In genomic region chr7:129902788-129903422, GRCh38 we compare ENCODE assay signal across 18 cellular contexts.
"Had no signal": no experiment of that assay in that cellular context is flagged by ENCODE, and none has a peak within 500 bp of the region (broad histone marks: within the 10 kb centered on the region; RNA-seq: fewer than 3 reads in every experiment).

No MANE protein-coding gene starts in this region.

- H3K9me3 Mint-ChIP-seq: effector memory CD8-positive, alpha-beta T cell had no signal

- H3K9me3 ChIP-seq: body of pancreas, lower lobe of right lung, right atrium auricular region, transverse colon had no signal

- H3K4me3 ChIP-seq: body of pancreas, lower lobe of right lung, right atrium auricular region, transverse colon had no signal

- H3K36me3 Mint-ChIP-seq: natural killer cell had no signal

- H3K4me3 Mint-ChIP-seq: activated CD8-positive, alpha-beta T cell treated with anti-CD3 and anti-CD28 coated beads for 36 hours; effector memory CD8-positive, alpha-beta T cell; natural killer cell had no signal

- FAIRE-seq: small intestine had no signal

- DNase-seq: activated CD4-positive, alpha-beta T cell treated with anti-CD3 and anti-CD28 coated beads for 1 hour; activated CD8-positive, alpha-beta memory T cell treated with anti-CD3 and anti-CD28 coated beads, Interleukin-2, amount 50 U/mL, for 4 hours; activated CD8-positive, alpha-beta T cell treated with anti-CD3 and anti-CD28 coated beads for 36 hours; activated naive CD4-positive, alpha-beta T cell treated with Interleukin-2 at 50 U/mL for 16 hours; activated T-cell treated with anti-CD3 and anti-CD28 coated beads, Interleukin-2, amount 50 U/mL, for 72 hours; body of pancreas; central memory CD4-positive, alpha-beta T cell; cortex of kidney; effector memory CD8-positive, alpha-beta T cell; hypothalamus; lower lobe of right lung; natural killer cell; posterior cingulate gyrus; small intestine; SW 1271; T-helper 9 cell; transverse colon had no signal

- ATAC-seq: activated CD8-positive, alpha-beta T cell treated with anti-CD3 and anti-CD28 coated beads for 36 hours; body of pancreas; effector memory CD8-positive, alpha-beta T cell; lower lobe of right lung; natural killer cell had no signal

- H3K27ac ChIP-seq: lower lobe of right lung, right atrium auricular region, transverse colon had no signal

- H3K27me3 Mint-ChIP-seq: activated CD8-positive, alpha-beta T cell treated with anti-CD3 and anti-CD28 coated beads for 36 hours; effector memory CD8-positive, alpha-beta T cell had no signal

- H3K27ac Mint-ChIP-seq: activated CD8-positive, alpha-beta T cell treated with anti-CD3 and anti-CD28 coated beads for 36 hours; activated T-cell treated with anti-CD3 and anti-CD28 coated beads, Interleukin-2, amount 50 U/mL, for 72 hours; natural killer cell had no signal

- H3K27me3 ChIP-seq: body of pancreas, right atrium auricular region, transverse colon had no signal

- H3K36me3 ChIP-seq: right atrium auricular region had no signal
